Comparison of ENCODE assay signal across 17 cellular contexts in the genomic region with DNA sequence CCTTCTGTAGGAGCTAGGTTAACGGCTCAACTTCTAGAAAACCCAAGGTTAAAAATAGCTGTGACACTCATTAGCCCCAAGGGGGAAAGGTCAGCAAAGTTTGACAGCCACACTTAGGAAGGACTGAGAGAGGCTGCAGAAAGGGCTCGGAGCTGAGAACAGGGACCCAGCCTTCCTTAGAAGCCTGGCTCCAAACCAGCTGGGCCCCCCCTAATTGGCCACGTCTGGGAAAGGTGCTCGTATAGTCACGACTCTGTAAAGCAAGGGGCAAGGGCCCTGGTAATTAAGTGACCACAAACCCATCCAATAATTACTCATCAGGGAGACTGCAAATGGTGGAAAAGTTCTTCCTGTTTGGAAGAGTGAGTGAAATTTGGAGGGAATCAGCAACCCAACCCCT.
A peak's percentile ranks its signal among the peaks of the same experiment; 100 is the strongest.
DNase-seq lines count a peak whose midpoint lies in the region; FAIRE-seq and TF ChIP-seq lines count a peak whose summit lies in the region.
"Had no signal": no experiment of that assay in that cellular context is flagged by ENCODE, and none has a peak within 500 bp of the region (broad histone marks: within the 10 kb centered on the region; RNA-seq: fewer than 3 reads in every experiment).

No MANE protein-coding gene starts in this region.

- H3K18ac ChIP-seq in H1 (ENCODE audit: extremely low read depth, low read length) = no peak overlapping the region
- H3K18ac ChIP-seq in H9 (ENCODE audit: insufficient read length, low read depth, low read length) = no peak overlapping the region

- H3K9ac ChIP-seq in H1 (replicated peaks in 1 of 4; ENCODE audit: extremely low read depth in 1 of 4, low read depth in 3 of 4, low read length in 3 of 4) (no peak overlapping the region), H9 (ENCODE audit: extremely low read depth, insufficient read length, low read length) (no peak overlapping the region)

- no peaks in the 10 kb centered on the region for H3K36me3 ChIP-seq in H1 (ENCODE audit: control insufficient read depth in 2 of 4, insufficient read depth in 4 of 4, low read length in 3 of 4)
- H3K36me3 ChIP-seq: SJCRH30 had no signal

- no peak for FAIRE-seq in H1 (lab: Jason Lieb, UNC)
- FAIRE-seq: A204.1, GM12878, GM18507 had no signal

- 79% methylated on average over 5 of the region's 5 CpGs; no CpG with 5 or more reads in 1 of the 2 experiments for WGBS in H1 (ENCODE audit: extremely low coverage in 1 of 2, insufficient coverage in 1 of 2, insufficient read length in 1 of 2, insufficient replicate concordance in 2 of 2, low coverage in 1 of 2, low lambda C conversion rate in 2 of 2, missing lambda C conversion rate in 1 of 2), 2 experiments
- WGBS in H9 (ENCODE audit: extremely low coverage, insufficient read length, low lambda C conversion rate) = no CpG with 5 or more reads among the region's 5 CpGs

- H3K27me3 ChIP-seq in H1 (replicated peaks in 1 of 4; ENCODE audit: control insufficient read depth in 3 of 4, extremely low read depth in 1 of 4, insufficient read depth in 3 of 4, low read length in 3 of 4) (no peaks in the 10 kb centered on the region; a peak in 1 of 7 replicates), H9 (ENCODE audit: insufficient read depth, low read length) (no peaks in the 10 kb centered on the region)
- H3K27me3 ChIP-seq: SJCRH30 had no signal

- peaks cover 6 to 12% (median 7%) of the 10 kb centered on the region in 4 experiments; a peak in 6 of 7 replicates for H3K4me1 ChIP-seq in H1 (replicated peaks in 1 of 4; ENCODE audit: control insufficient read depth in 3 of 4, insufficient read depth in 4 of 4, low read length in 3 of 4)
- H3K4me1 ChIP-seq in H9 (ENCODE audit: insufficient read depth, low read length) = 0 out of 2 replicates have a peak, but pooled peaks cover 2% of the 10 kb centered on the region
- H3K4me1 ChIP-seq: SJCRH30 had no signal

- TF ChIP-seq RAD21 in H1 (IDR thresholded peaks at IDR 0.05 in 1 of 2, conservative IDR thresholded peaks at IDR 0.05 in 1 of 2; ENCODE audit: low read depth in 2 of 2, low read length in 2 of 2) = no peak

- no peak overlapping the region for H3K27ac ChIP-seq in H1 (ENCODE audit: low read depth, low read length)
- H3K27ac ChIP-seq in H9 (ENCODE audit: insufficient read length, low read depth, low read length) = no peak overlapping the region
- H3K27ac ChIP-seq: SJCRH30 had no signal

- H2BK15ac ChIP-seq in H1 (ENCODE audit: low read length) (no peak overlapping the region), H9 (ENCODE audit: low read depth, low read length) (no peak overlapping the region)

- CTCF ChIA-PET in H1 (lab: Charles Lee; ENCODE audit: partially characterized antibody) = interaction anchor here (1.0 kb wide), 1 partner anchor 11 kb away, joined by 3 read pairs; no protein-coding TSS in a partner anchor

- H4K8ac ChIP-seq in H1 (ENCODE audit: extremely low read depth, insufficient read depth, low read length) = no peak overlapping the region
- H4K8ac ChIP-seq in H9 (replicated peaks; ENCODE audit: insufficient read length, low read depth, low read length) = no peak overlapping the region

- H4K20me1 ChIP-seq in H1 (replicated peaks in 1 of 2; ENCODE audit: control insufficient read depth in 1 of 2, insufficient read depth in 2 of 2, low read length in 2 of 2) (no peaks in the 10 kb centered on the region), H9 (ENCODE audit: control insufficient read depth, insufficient read depth, insufficient read length) (no peaks in the 10 kb centered on the region)

- H3K27me3 Mint-ChIP-seq in nephron progenitor cell (ENCODE audit: low read depth, poor library complexity) = peaks cover 19% of the 10 kb centered on the region
- H3K27me3 Mint-ChIP-seq in H9 (ENCODE audit: low read depth) = peaks cover 3% of the 10 kb centered on the region

- H3K23me2 ChIP-seq in H1 (ENCODE audit: low read depth, low read length) = no peaks in the 10 kb centered on the region
- no peaks in the 10 kb centered on the region for H3K23me2 ChIP-seq in H9 (ENCODE audit: insufficient read length, low read depth, low read length, poor library complexity, severe bottlenecking)

- no peak for TF ChIP-seq POLR2A in H1 (IDR thresholded peaks at IDR 0.05; ENCODE audit: control extremely low read depth in 1 of 2, low read depth in 2 of 2, low read length in 2 of 2)

- H4K5ac ChIP-seq in H1 (ENCODE audit: insufficient read length, low read depth, low read length) (no peak overlapping the region), H9 (ENCODE audit: insufficient read length, low read depth, low read length) (no peak overlapping the region)

- H2AFZ ChIP-seq in H1 (ENCODE audit: low read length) (no peak overlapping the region), H9 (ENCODE audit: low read length) (no peak overlapping the region)

- no peaks in the 10 kb centered on the region for H3K36me3 Mint-ChIP-seq in nephron progenitor cell (ENCODE audit: low read depth)
- no peaks in the 10 kb centered on the region for H3K36me3 Mint-ChIP-seq in H9 (ENCODE audit: insufficient read depth in 1 of 3, low read depth in 3 of 3)
- H3K36me3 Mint-ChIP-seq: CD4-positive, CD25-positive, alpha-beta regulatory T cell had no signal

- H3K4me1 Mint-ChIP-seq in nephron progenitor cell (peaks cover 90% of the 10 kb centered on the region), H9 (peaks cover 25 to 26% of the 10 kb centered on the region in 2 experiments)

- no peak overlapping the region for H3K23ac ChIP-seq in H1 (ENCODE audit: insufficient read length)
- H3K23ac ChIP-seq in H9 (ENCODE audit: insufficient read length, low read depth, low read length) = no peak overlapping the region

- H3K56ac ChIP-seq in H1 (replicated peaks; ENCODE audit: insufficient read length, low read depth, low read length) = no peak overlapping the region
- H3K56ac ChIP-seq in H9 (ENCODE audit: insufficient read length, low read depth, low read length) = no peak overlapping the region

- H3K9me3 Mint-ChIP-seq in nephron progenitor cell = no peaks in the 10 kb centered on the region
- no peaks in the 10 kb centered on the region for H3K9me3 Mint-ChIP-seq in H9
- H3K9me3 Mint-ChIP-seq: CD4-positive, CD25-positive, alpha-beta regulatory T cell had no signal

- POLR2A ChIA-PET in H1 (lab: Charles Lee; ENCODE audit: partially characterized antibody) = interaction anchor here (0.8 to 1.7 kb wide), 2 partner anchors 10 to 17 kb away, joined by 3 to 6 read pairs; no protein-coding TSS in a partner anchor

- no peak overlapping the region for H3K14ac ChIP-seq in H1 (ENCODE audit: insufficient read length)
- no peak overlapping the region for H3K14ac ChIP-seq in H9 (ENCODE audit: insufficient read depth, low read length)

- H3K4ac ChIP-seq in H1 (replicated peaks; ENCODE audit: insufficient read length, low read depth, low read length) (no peak overlapping the region), H9 (ENCODE audit: low read depth, low read length) (no peak overlapping the region)

- H4K91ac ChIP-seq in H1 (replicated peaks; ENCODE audit: insufficient read length, low read length) = no peak overlapping the region
- no peak overlapping the region for H4K91ac ChIP-seq in H9 (ENCODE audit: insufficient read length, low read depth, low read length)

- peak overlapping the region; percentile 37 for H3K4me3 Mint-ChIP-seq in nephron progenitor cell
- H3K4me3 Mint-ChIP-seq in H9 = no peak overlapping the region
- H3K4me3 Mint-ChIP-seq: CD4-positive, CD25-positive, alpha-beta regulatory T cell had no signal

- H3K9me3 ChIP-seq in H1 (ENCODE audit: insufficient read depth in 2 of 2, low read depth in 1 of 2, low read length in 1 of 2) = no peaks in the 10 kb centered on the region
- no peaks in the 10 kb centered on the region for H3K9me3 ChIP-seq in H9 (ENCODE audit: control insufficient read depth, low read depth, low read length)
- H3K9me3 ChIP-seq: SJCRH30 had no signal

- 0 out of 2 replicates have a peak overlapping the region, but pooled peaks have one; percentile 13 for H2BK20ac ChIP-seq in H1 (ENCODE audit: low read length)
- H2BK20ac ChIP-seq in H9 (ENCODE audit: low read depth, low read length, poor library complexity, severe bottlenecking) = no peak overlapping the region

- no peak for TF ChIP-seq EP300 in H1 (IDR thresholded peaks at IDR 0.05; ENCODE audit: borderline replicate concordance in 1 of 2, low read depth in 2 of 2, low read length in 2 of 2)

- DNase-seq in NCI-H748 (lab: John Stamatoyannopoulos, UW; ENCODE audit: unreplicated experiment) (peak; percentile 48), NCI-H748 treated with DMSO at 0.1 percent for 48 hours (lab: John Stamatoyannopoulos, UW) (no peak), NCI-H69 (lab: John Stamatoyannopoulos, UW) (peak; percentile 89), H1 (ENCODE audit: low read depth in 1 of 2, low spot score in 2 of 2) (no peak), nephron progenitor cell (no peak), AG08395 (ENCODE audit: low spot score) (no peak), NAMALWA (ENCODE audit: low spot score) (no peak), H9 (no peak)
- DNase-seq: CD4-positive, CD25-positive, alpha-beta regulatory T cell; DMS53; Karpas-422; RPMI8226; SJCRH30; SW 1271 had no signal

- no peak overlapping the region for H3T11ph ChIP-seq in H9 (ENCODE audit: low read length)

- H3K4me3 ChIP-seq in H1 (ENCODE audit: extremely low read depth in 1 of 4, insufficient read depth in 2 of 4, low read depth in 3 of 4, low read length in 4 of 4) = no peak overlapping the region
- H3K4me3 ChIP-seq: GM12878, SJCRH30 had no signal

- H3K79me2 ChIP-seq in H1 (ENCODE audit: control insufficient read depth in 1 of 2, insufficient read depth in 2 of 2, low read length in 2 of 2) (no peaks in the 10 kb centered on the region), H9 (ENCODE audit: insufficient read depth, low read length) (no peaks in the 10 kb centered on the region)

- H3K79me1 ChIP-seq in H1 (ENCODE audit: low read depth, low read length) (no peaks in the 10 kb centered on the region), H9 (ENCODE audit: insufficient read depth, low read depth, low read length, poor library complexity, severe bottlenecking) (no peaks in the 10 kb centered on the region)

- H3K4me2 ChIP-seq in H1 (ENCODE audit: insufficient read depth in 1 of 2, low read depth in 2 of 2, low read length in 2 of 2) (no peak overlapping the region), H9 (ENCODE audit: insufficient read depth, insufficient read length, low read length) (no peak overlapping the region)

- H2BK120ac ChIP-seq in H1 (replicated peaks; ENCODE audit: low read depth, low read length) (no peak overlapping the region), H9 (ENCODE audit: low read depth, low read length, poor library complexity, severe bottlenecking) (no peak overlapping the region)

- H2BK5ac ChIP-seq in H1 (ENCODE audit: low read depth, low read length) (no peak overlapping the region), H9 (ENCODE audit: insufficient read length, low read length) (no peak overlapping the region)

- no peak overlapping the region for H2AK5ac ChIP-seq in H1 (ENCODE audit: low read depth, low read length)
- H2AK5ac ChIP-seq in H9 (ENCODE audit: insufficient read length, low read length) = no peak overlapping the region

- no peak for TF ChIP-seq CTCF in H1 (IDR thresholded peaks at IDR 0.05; ENCODE audit: control extremely low read depth in 1 of 3, insufficient read depth in 1 of 3, low read depth in 1 of 3, low read length in 3 of 3)
- no peak for TF ChIP-seq CTCF in nephron progenitor cell (IDR thresholded peaks at IDR 0.05)
- TF ChIP-seq CTCF in H9 (conservative IDR thresholded peaks at IDR 0.05) = no peak

- 0 out of 2 replicates have a peak overlapping the region, but pooled peaks have one; percentile 41 for H2BK12ac ChIP-seq in H1 (ENCODE audit: low read depth, low read length)
- H2BK12ac ChIP-seq in H9 (ENCODE audit: insufficient read length, low read depth, low read length) = no peak overlapping the region

- H3K27ac Mint-ChIP-seq in nephron progenitor cell (peak overlapping the region; percentile 92), H9 (no peak overlapping the region; a peak in 1 of 7 replicates)
- H3K27ac Mint-ChIP-seq: CD4-positive, CD25-positive, alpha-beta regulatory T cell had no signal

Comparison
In these comparisons a context has a peak if more than half of its experiments do, and no peak if none do; other contexts are left out.
1. DNase-seq: peak in NCI-H748 (single experiment) and NCI-H69 (single experiment); none in NCI-H748 treated with DMSO at 0.1 percent for 48 hours (single experiment), H1 (0 of 2), nephron progenitor cell (single experiment), AG08395 (single experiment), NAMALWA (single experiment) and H9 (single experiment).